Comparison of ENCODE assay signal across 14 cellular contexts in genomic region chr14:32722631-32723183, GRCh38.
DNase-seq lines count a peak whose midpoint lies in the region; ATAC-seq, FAIRE-seq and TF ChIP-seq lines count a peak whose summit lies in the region.
"Had no signal": no experiment of that assay in that cellular context is flagged by ENCODE, and none has a peak within 500 bp of the region (broad histone marks: within the 10 kb centered on the region; RNA-seq: fewer than 3 reads in every experiment).

No MANE protein-coding gene starts in this region.

- no peaks in the 10 kb centered on the region for H3K79me2 ChIP-seq in H1 (ENCODE audit: control insufficient read depth in 1 of 2, insufficient read depth in 2 of 2, low read length in 2 of 2)

- H4K8ac ChIP-seq in H1 (ENCODE audit: extremely low read depth, insufficient read depth, low read length), result no peak overlapping the region
- no peak overlapping the region for H4K8ac ChIP-seq in mesenchymal stem cell (ENCODE audit: low read length)

- no peak for TF ChIP-seq RAD21 in H1 (IDR thresholded peaks at IDR 0.05 in 1 of 2, conservative IDR thresholded peaks at IDR 0.05 in 1 of 2; ENCODE audit: low read depth in 2 of 2, low read length in 2 of 2)

- H3K9me3 ChIP-seq in heart right ventricle (no peaks in the 10 kb centered on the region), right atrium auricular region (no peaks in the 10 kb centered on the region), H1 (ENCODE audit: insufficient read depth in 2 of 2, low read depth in 1 of 2, low read length in 1 of 2) (no peaks in the 10 kb centered on the region), mesenchymal stem cell (ENCODE audit: control insufficient read depth, low read length) (no peaks in the 10 kb centered on the region)
- H3K9me3 ChIP-seq: BLaER1 treated with 17β-estradiol and CSF1 and Interleukin-3, amounts not matched to agents 10 nM and 100 nM; HAP-1 had no signal

- H2BK15ac ChIP-seq in H1 (ENCODE audit: low read length), result no peak overlapping the region
- H2BK15ac ChIP-seq in mesenchymal stem cell (ENCODE audit: low read depth, poor library complexity, severe bottlenecking), result no peak overlapping the region

- H2BK5ac ChIP-seq in H1 (ENCODE audit: low read depth, low read length), result no peak overlapping the region
- no peak overlapping the region for H2BK5ac ChIP-seq in mesenchymal stem cell (ENCODE audit: low read depth, low read length, poor library complexity, severe bottlenecking)

- H3K14ac ChIP-seq in H1 (ENCODE audit: insufficient read length), result no peak overlapping the region
- no peak overlapping the region for H3K14ac ChIP-seq in mesenchymal stem cell (ENCODE audit: low read length in 2 of 2)

- no peak overlapping the region for H3K4ac ChIP-seq in H1 (replicated peaks; ENCODE audit: insufficient read length, low read depth, low read length)
- no peak overlapping the region for H3K4ac ChIP-seq in mesenchymal stem cell (ENCODE audit: low read depth in 1 of 2, low read length in 2 of 2)

- H3K56ac ChIP-seq in H1 (replicated peaks; ENCODE audit: insufficient read length, low read depth, low read length), result no peak overlapping the region

- no peaks in the 10 kb centered on the region for H3K36me3 ChIP-seq in heart right ventricle
- no peaks in the 10 kb centered on the region for H3K36me3 ChIP-seq in right atrium auricular region
- H3K36me3 ChIP-seq in H1 (ENCODE audit: control insufficient read depth in 2 of 4, insufficient read depth in 4 of 4, low read length in 3 of 4), result no peaks in the 10 kb centered on the region
- no peaks in the 10 kb centered on the region for H3K36me3 ChIP-seq in mesenchymal stem cell (ENCODE audit: control insufficient read depth in 1 of 2, insufficient read depth in 2 of 2, low read depth in 1 of 2, low read length in 2 of 2)
- H3K36me3 ChIP-seq: BLaER1 treated with 17β-estradiol and CSF1 and Interleukin-3, amounts not matched to agents 10 nM and 100 nM; HAP-1 had no signal

- no peak overlapping the region for H2BK20ac ChIP-seq in H1 (ENCODE audit: low read length)

- no peak overlapping the region for H2BK120ac ChIP-seq in H1 (replicated peaks; ENCODE audit: low read depth, low read length)
- H2BK120ac ChIP-seq in mesenchymal stem cell (ENCODE audit: low read depth, low read length), result no peak overlapping the region

- peak in 6 of 8 donors; percentile 41 to 56 (median 51) for ATAC-seq in heart right ventricle
- ATAC-seq: GM23338 had no signal

- H3K27me3 Mint-ChIP-seq in activated CD4-positive, alpha-beta memory T cell treated with anti-CD3 and anti-CD28 coated beads for 36 hours, result no peaks in the 10 kb centered on the region
- H3K27me3 Mint-ChIP-seq: CD4-positive, CD25-positive, alpha-beta regulatory T cell had no signal

- no peak for TF ChIP-seq EP300 in H1 (IDR thresholded peaks at IDR 0.05; ENCODE audit: borderline replicate concordance in 1 of 2, low read depth in 2 of 2, low read length in 2 of 2)

- no peak overlapping the region for H4K5ac ChIP-seq in H1 (ENCODE audit: insufficient read length, low read depth, low read length)

- DNase-seq in heart right ventricle (no peak), right atrium auricular region (ENCODE audit: low spot score) (no peak), H1 (ENCODE audit: low read depth in 1 of 2, low spot score in 2 of 2) (no peak), mesenchymal stem cell (no peak), NCI-H69 (lab: John Stamatoyannopoulos, UW) (no peak)
- DNase-seq in stimulated activated CD8-positive, alpha-beta memory T cell treated with anti-CD3 and anti-CD28 coated beads, Interleukin-4, amount 100 ng/mL, for 48 hours, result no peak
- no peak for DNase-seq in activated CD4-positive, alpha-beta memory T cell treated with anti-CD3 and anti-CD28 coated beads for 36 hours
- DNase-seq: ACHN; CD4-positive, CD25-positive, alpha-beta regulatory T cell; DMS53 had no signal

- H2AFZ ChIP-seq in H1 (ENCODE audit: low read length), result 0 out of 2 replicates have a peak overlapping the region, but pooled peaks have one; percentile 28
- H2AFZ ChIP-seq in mesenchymal stem cell (ENCODE audit: low read depth, low read length), result no peak overlapping the region
- H2AFZ ChIP-seq: GM23338 had no signal

- TF ChIP-seq POLR2A in H1 (IDR thresholded peaks at IDR 0.05; ENCODE audit: control extremely low read depth in 1 of 2, low read depth in 2 of 2, low read length in 2 of 2), result no peak

- H3K27me3 ChIP-seq in heart right ventricle (no peaks in the 10 kb centered on the region), right atrium auricular region (no peaks in the 10 kb centered on the region), H1 (replicated peaks in 1 of 4; ENCODE audit: control insufficient read depth in 3 of 4, extremely low read depth in 1 of 4, insufficient read depth in 3 of 4, low read length in 3 of 4) (no peaks in the 10 kb centered on the region), mesenchymal stem cell (ENCODE audit: control insufficient read depth in 1 of 2, insufficient read depth in 1 of 2, low read length in 2 of 2) (no peaks in the 10 kb centered on the region)
- H3K27me3 ChIP-seq: BLaER1 treated with 17β-estradiol and CSF1 and Interleukin-3, amounts not matched to agents 10 nM and 100 nM had no signal

- H3K9ac ChIP-seq in H1 (replicated peaks in 1 of 4; ENCODE audit: extremely low read depth in 1 of 4, low read depth in 3 of 4, low read length in 3 of 4) (no peak overlapping the region), mesenchymal stem cell (ENCODE audit: low read length) (no peak overlapping the region)
- H3K9ac ChIP-seq: BLaER1 treated with 17β-estradiol and CSF1 and Interleukin-3, amounts not matched to agents 10 nM and 100 nM had no signal

- H2AK5ac ChIP-seq in H1 (ENCODE audit: low read depth, low read length) (no peak overlapping the region), mesenchymal stem cell (ENCODE audit: low read length, severe bottlenecking) (peak overlapping the region; percentile 22)

- no peaks in the 10 kb centered on the region for H4K20me1 ChIP-seq in H1 (replicated peaks in 1 of 2; ENCODE audit: control insufficient read depth in 1 of 2, insufficient read depth in 2 of 2, low read length in 2 of 2)
- H4K20me1 ChIP-seq: BLaER1 treated with 17β-estradiol and CSF1 and Interleukin-3, amounts not matched to agents 10 nM and 100 nM had no signal

- H2BK12ac ChIP-seq in H1 (ENCODE audit: low read depth, low read length), result no peak overlapping the region
- no peak overlapping the region for H2BK12ac ChIP-seq in mesenchymal stem cell (ENCODE audit: low read length in 2 of 2)

- intact Hi-C loops in heart right ventricle (cut with DNase I), result loop anchor here in 1 of 10 donors (10.0 kb wide), 1 partner anchor 212 kb away; the partner anchor contains the start of gene NPAS3
- intact Hi-C loops in activated CD4-positive, alpha-beta memory T cell treated with anti-CD3 and anti-CD28 coated beads for 36 hours (cut with micrococcal nuclease), result no loop called here

- CTCF ChIA-PET in H1 (lab: Charles Lee; ENCODE audit: partially characterized antibody), result interaction anchor here (1.7 to 2.5 kb wide), 2 partner anchors 11 to 1601 kb away, joined by 3 to 8 read pairs; no protein-coding TSS in a partner anchor
- CTCF ChIA-PET in activated CD4-positive, alpha-beta memory T cell treated with anti-CD3 and anti-CD28 coated beads for 36 hours (lab: Charles Lee), result no interaction called here

- POLR2A ChIA-PET in H1 (lab: Charles Lee; ENCODE audit: partially characterized antibody), result no interaction called here
- POLR2A ChIA-PET in activated CD4-positive, alpha-beta memory T cell treated with anti-CD3 and anti-CD28 coated beads for 36 hours (lab: Charles Lee), result no interaction called here

- H3K4me1 Mint-ChIP-seq in activated CD4-positive, alpha-beta memory T cell treated with anti-CD3 and anti-CD28 coated beads for 36 hours (ENCODE audit: low read depth), result no peaks in the 10 kb centered on the region

- H3K4me3 ChIP-seq in heart right ventricle (no peak overlapping the region), right atrium auricular region (no peak overlapping the region), H1 (ENCODE audit: extremely low read depth in 1 of 4, insufficient read depth in 2 of 4, low read depth in 3 of 4, low read length in 4 of 4) (no peak overlapping the region), mesenchymal stem cell (ENCODE audit: insufficient read depth in 1 of 2, low read depth in 1 of 2, low read length in 2 of 2) (no peak overlapping the region)
- H3K4me3 ChIP-seq: BLaER1 treated with 17β-estradiol and CSF1 and Interleukin-3, amounts not matched to agents 10 nM and 100 nM; GM23338; HAP-1 had no signal

- H3K36me3 Mint-ChIP-seq in activated CD4-positive, alpha-beta memory T cell treated with anti-CD3 and anti-CD28 coated beads for 36 hours, result no peaks in the 10 kb centered on the region
- H3K36me3 Mint-ChIP-seq: CD4-positive, CD25-positive, alpha-beta regulatory T cell had no signal

- H4K91ac ChIP-seq in H1 (replicated peaks; ENCODE audit: insufficient read length, low read length), result no peak overlapping the region
- no peak overlapping the region for H4K91ac ChIP-seq in mesenchymal stem cell (ENCODE audit: low read length)

- no peak overlapping the region for H3K27ac Mint-ChIP-seq in activated CD4-positive, alpha-beta memory T cell treated with anti-CD3 and anti-CD28 coated beads for 36 hours
- H3K27ac Mint-ChIP-seq: CD4-positive, CD25-positive, alpha-beta regulatory T cell; GM23338 had no signal

- H3K27ac ChIP-seq in heart right ventricle (peak overlapping the region in 1 of 10 donors; percentile 23), right atrium auricular region (peak overlapping the region in 1 of 2 donors; percentile 62), H1 (ENCODE audit: low read depth, low read length) (no peak overlapping the region), mesenchymal stem cell (ENCODE audit: low read length, poor library complexity, severe bottlenecking) (no peak overlapping the region)
- H3K27ac ChIP-seq: BLaER1 treated with 17β-estradiol and CSF1 and Interleukin-3, amounts not matched to agents 10 nM and 100 nM had no signal

- no peaks in the 10 kb centered on the region for H3K9me3 Mint-ChIP-seq in activated CD4-positive, alpha-beta memory T cell treated with anti-CD3 and anti-CD28 coated beads for 36 hours
- H3K9me3 Mint-ChIP-seq: GM23338 had no signal

- H3K4me3 Mint-ChIP-seq in activated CD4-positive, alpha-beta memory T cell treated with anti-CD3 and anti-CD28 coated beads for 36 hours, result no peak overlapping the region
- H3K4me3 Mint-ChIP-seq: CD4-positive, CD25-positive, alpha-beta regulatory T cell; GM23338 had no signal

- WGBS in heart right ventricle, 2 donors, result 76 to 77% methylated on average over 10 of the region's 10 CpGs
- 85% methylated on average over 9 of the region's 10 CpGs; no CpG with 5 or more reads in 1 of the 2 experiments for WGBS in H1 (ENCODE audit: extremely low coverage in 1 of 2, insufficient coverage in 1 of 2, insufficient read length in 1 of 2, insufficient replicate concordance in 2 of 2, low coverage in 1 of 2, low lambda C conversion rate in 2 of 2, missing lambda C conversion rate in 1 of 2), 2 experiments
- WGBS in mesenchymal stem cell, result 87% methylated on average over 10 of the region's 10 CpGs

- H3K23me2 ChIP-seq in H1 (ENCODE audit: low read depth, low read length), result no peaks in the 10 kb centered on the region

- H3K18ac ChIP-seq in H1 (ENCODE audit: extremely low read depth, low read length), result no peak overlapping the region
- no peak overlapping the region for H3K18ac ChIP-seq in mesenchymal stem cell (ENCODE audit: low read depth in 1 of 2, low read length in 2 of 2)

- no peak for TF ChIP-seq CTCF in heart right ventricle (IDR thresholded peaks at IDR 0.05)
- TF ChIP-seq CTCF in right atrium auricular region (IDR thresholded peaks at IDR 0.05), result no peak
- no peak for TF ChIP-seq CTCF in H1 (IDR thresholded peaks at IDR 0.05; ENCODE audit: control extremely low read depth in 1 of 3, insufficient read depth in 1 of 3, low read depth in 1 of 3, low read length in 3 of 3)

- H3K79me1 ChIP-seq in H1 (ENCODE audit: low read depth, low read length) (no peaks in the 10 kb centered on the region), mesenchymal stem cell (replicated peaks; ENCODE audit: low read length, poor library complexity, severe bottlenecking) (no peaks in the 10 kb centered on the region)

- no peak for FAIRE-seq in H1 (lab: Jason Lieb, UNC)
- FAIRE-seq: GM12891 had no signal

- H3K4me2 ChIP-seq in H1 (ENCODE audit: insufficient read depth in 1 of 2, low read depth in 2 of 2, low read length in 2 of 2), result no peak overlapping the region
- H3K4me2 ChIP-seq in mesenchymal stem cell (ENCODE audit: low read length, poor library complexity, severe bottlenecking), result no peak overlapping the region
- H3K4me2 ChIP-seq: BLaER1 treated with 17β-estradiol and CSF1 and Interleukin-3, amounts not matched to agents 10 nM and 100 nM; GM23338 had no signal

- H3K23ac ChIP-seq in H1 (ENCODE audit: insufficient read length), result no peak overlapping the region
- no peak overlapping the region for H3K23ac ChIP-seq in mesenchymal stem cell (ENCODE audit: low read length in 2 of 2)

- H3K4me1 ChIP-seq in heart right ventricle (peaks cover 0 to 45% (median 36%) of the 10 kb centered on the region in 9 donors), right atrium auricular region (peaks cover 0 to 16% of the 10 kb centered on the region in 2 donors), H1 (replicated peaks in 1 of 4; ENCODE audit: control insufficient read depth in 3 of 4, insufficient read depth in 4 of 4, low read length in 3 of 4) (peaks cover 0 to 5% (median 0%) of the 10 kb centered on the region in 4 experiments; a peak in 1 of 7 replicates), mesenchymal stem cell (ENCODE audit: control insufficient read depth, insufficient read depth, low read depth, low read length) (no peaks in the 10 kb centered on the region)
